In genomic region chr13:76991432-76991795, GRCh38 we compare ENCODE assay signal across 8 cellular contexts. TPM values are rescaled to one million over a fixed set of nuclear protein-coding genes. Genes with fewer than 3 reads are reported as not detected.
DNase-seq lines count a peak whose midpoint lies in the region; ATAC-seq, FAIRE-seq and TF ChIP-seq lines count a peak whose summit lies in the region.

No MANE protein-coding gene starts in this region.

- H3K9me3 ChIP-seq in K562 (replicated peaks; ENCODE audit: control insufficient read depth, insufficient read depth, low read depth, low read length) (no peaks in the 10 kb centered on the region), lower lobe of right lung (no peaks in the 10 kb centered on the region)

- DNase-seq in T-helper 1 cell (peak; percentile 60 to 92 (median 73)), K562 (ENCODE audit: extremely low read depth in 1 of 4, low spot score in 3 of 4) (peak in 1 of 4 experiments; percentile 8), lower lobe of right lung (peak; percentile 60), NCI-H2029 treated with DMSO at 0.1 percent for 48 hours (lab: John Stamatoyannopoulos, UW) (no peak), SW 1271 (lab: John Stamatoyannopoulos, UW) (no peak)
- peak; percentile 70 to 75 for DNase-seq in stimulated activated CD8-positive, alpha-beta memory T cell treated with anti-CD3 and anti-CD28 coated beads, Interleukin-15, amount 100 ng/mL, for 48 hours (ENCODE audit: low read depth in 2 of 2)

- H3K27me3 ChIP-seq in K562 (ENCODE audit: control insufficient read depth in 2 of 2, insufficient read depth in 2 of 2, low read length in 2 of 2), result no peaks in the 10 kb centered on the region
- H3K27me3 ChIP-seq in lower lobe of right lung (ENCODE audit: low read depth), result no peaks in the 10 kb centered on the region

- intact Hi-C loops in K562 (cut with micrococcal nuclease), result loop anchor here (5.0 kb wide), 1 partner anchor 336 kb away; the partner anchor contains the start of gene MYCBP2
- intact Hi-C loops in lower lobe of right lung (cut with DNase I), result no loop called here

- H3K9me1 ChIP-seq in K562 (ENCODE audit: control insufficient read depth, insufficient read depth, low read length), result no peaks in the 10 kb centered on the region

- H3K4me1 ChIP-seq in K562 (replicated peaks in 1 of 2; ENCODE audit: control insufficient read depth in 2 of 2, insufficient read depth in 2 of 2, low read length in 2 of 2) (peaks cover 7 to 8% of the 10 kb centered on the region in 2 experiments; a peak in 4 of 5 replicates), lower lobe of right lung (peaks cover 16% of the 10 kb centered on the region)

- no TSS peak for BruUV-seq in K562 (replicated peaks; lab: Mats Ljungman, UMichigan)

- H3K4me3 ChIP-seq in K562, result peak overlapping the region; percentile 82
- peak overlapping the region; percentile 87 for H3K4me3 ChIP-seq in lower lobe of right lung

- 56% methylated on average over 14 of the region's 15 CpGs for WGBS in K562 (ENCODE audit: insufficient coverage, low coverage, missing lambda C conversion rate)

- TF ChIP-seq RAD21 in K562 (CRISPR knock-in tag; conservative IDR thresholded peaks at IDR 0.05 in 1 of 2, IDR thresholded peaks at IDR 0.05 in 1 of 2), result no peak

- POLR2A ChIA-PET in K562 (lab: Yijun Ruan, JAX), result no interaction called here

- no peaks in the 10 kb centered on the region for H4K20me1 ChIP-seq in K562 (replicated peaks; ENCODE audit: control insufficient read depth, insufficient read depth, low read length)

- no peak for TF ChIP-seq POLR2A in K562 (conservative IDR thresholded peaks at IDR 0.05)

- peak overlapping the region; percentile 76 for H3K27ac ChIP-seq in K562 (ENCODE audit: extremely low read depth, low read depth, low read length)
- H3K27ac ChIP-seq in lower lobe of right lung, result peak overlapping the region; percentile 98

- TF ChIP-seq CTCF in K562 (IDR thresholded peaks at IDR 0.05 in 2 of 3, conservative IDR thresholded peaks at IDR 0.05 in 1 of 3; ENCODE audit: insufficient read depth in 2 of 3, low read depth in 1 of 3, low read length in 3 of 3) (no peak), lower lobe of right lung (IDR thresholded peaks at IDR 0.05) (no peak)

- peak; percentile 75 for ATAC-seq in GM18867 (IDR thresholded peaks at IDR 0.05; ENCODE audit: unreplicated experiment)
- ATAC-seq in HG02943 (IDR thresholded peaks at IDR 0.05; ENCODE audit: low read depth, unreplicated experiment), result peak; percentile 41
- ATAC-seq in K562, result no peak; the same call in 1 of the 3 replicates
- ATAC-seq in lower lobe of right lung, result peak; percentile 48 to 67

- no peak for TF ChIP-seq EP300 in K562 (IDR thresholded peaks at IDR 0.05; ENCODE audit: low read length)

- peaks cover 10% of the 10 kb centered on the region; the same call in 1 of the 3 replicates for H3K36me3 ChIP-seq in K562 (ENCODE audit: control insufficient read depth, insufficient read depth, low read length)
- H3K36me3 ChIP-seq in lower lobe of right lung, result peaks cover 6% of the 10 kb centered on the region

- H3K9ac ChIP-seq in K562 (ENCODE audit: insufficient read depth in 1 of 2, low read depth in 2 of 2, low read length in 2 of 2), result peak overlapping the region; percentile 71 to 95

- H2AFZ ChIP-seq in K562 (ENCODE audit: low read depth, low read length), result peak overlapping the region; percentile 95

- in situ Hi-C loops in K562 (cut with MboI), result no loop called here

- peak overlapping the region; percentile 87 for H3K4me2 ChIP-seq in K562 (ENCODE audit: insufficient read depth, low read length)

- no peak for FAIRE-seq in K562 (lab: Jason Lieb, UNC)

- H3K79me2 ChIP-seq in K562 (ENCODE audit: control insufficient read depth, insufficient read depth, low read length), result peaks cover 19% of the 10 kb centered on the region

- CTCF ChIA-PET in K562 (lab: Yijun Ruan, JAX; ENCODE audit: low intra/inter-chr PET ratio), result no interaction called here

TF ChIP-seq in K562, 482 proteins besides CTCF, POLR2A, EP300 and RAD21 (continues in another document):
- TF ChIP-seq TSHZ1 (CRISPR knock-in tag; IDR thresholded peaks at IDR 0.05), result no peak

RNA-seq across cellular contexts. Expression of gene CLN5, which starts 0.5 kb away (rescaled TPM):
- total RNA-seq in K562 (2011; cell fraction: chromatin; rRNA removed; ENCODE audit: low replicate concordance), result 17.8 and 35.6 TPM in 2 replicates
- 14.3 and 15.1 TPM in 2 replicates for total RNA-seq in K562 (2011; cell fraction: nucleolus; rRNA removed)
- total RNA-seq in K562 (2011; cell fraction: nucleoplasm; rRNA removed), result 29.9 and 45.6 TPM in 2 replicates
- 5.7 and 7.2 TPM in 2 replicates for total RNA-seq in K562 (2014; rRNA removed)
- 7.7 and 8.2 TPM in 2 replicates for total RNA-seq in K562 (2014; rRNA removed; fragmentation: Illumina TruSeq; extraction: Trizol)
- 7.6 and 8.2 TPM in 2 replicates for total RNA-seq in K562 (2015; rRNA removed; fragmentation: Illumina TruSeq; extraction: Trizol)
- total RNA-seq in K562 (2021), result 7.2 and 8.9 TPM in 2 replicates
- 8.2 and 11.5 TPM in 2 replicates for polyA plus RNA-seq in K562 (2011; rRNA removed)
- polyA plus RNA-seq in K562 (2011; cell fraction: cytosol; rRNA removed), result 3.1 and 4.6 TPM in 2 replicates
- polyA plus RNA-seq in K562 (2011; cell fraction: nucleus; rRNA removed), result 20.7 and 23.4 TPM in 2 replicates
- polyA plus RNA-seq in K562 (2012), result 5.7 and 8.7 TPM in 2 replicates
- 4.6 and 5.8 TPM in 2 replicates for polyA plus RNA-seq in K562 (2014; fragmentation: Illumina TruSeq; extraction: Trizol)
- polyA plus RNA-seq in K562 (2014; fragmentation: Nextera tagmentation; extraction: Ambion mirVana), result 1 to 10 TPM; 4.6 to 5.3 TPM
- polyA plus RNA-seq in K562 (2014; rRNA removed), result 6.1 and 8.1 TPM in 2 replicates
- 13.4 and 17.4 TPM in 2 replicates for polyA minus RNA-seq in K562 (2011; rRNA and poly(A)+ RNA removed)
- polyA minus RNA-seq in K562 (2011; cell fraction: cytosol; rRNA and poly(A)+ RNA removed), result 2.5 and 4.7 TPM in 2 replicates
- 20.3 and 33.5 TPM in 2 replicates for polyA minus RNA-seq in K562 (2011; cell fraction: nucleus; rRNA and poly(A)+ RNA removed)
- 38.2 TPM for total RNA-seq in lower lobe of right lung

RNA-seq across cellular contexts. Expression of gene FBXL3, which starts 35.5 kb away (rescaled TPM):
- total RNA-seq in K562 (2011; cell fraction: chromatin; rRNA removed; ENCODE audit: low replicate concordance), result 11.3 and 25.8 TPM in 2 replicates
- 8.0 and 10.4 TPM in 2 replicates for total RNA-seq in K562 (2011; cell fraction: nucleolus; rRNA removed)
- total RNA-seq in K562 (2011; cell fraction: nucleoplasm; rRNA removed), result 11.7 and 20.0 TPM in 2 replicates
- total RNA-seq in K562 (2014; rRNA removed) (14.7 and 16.9 TPM in 2 replicates), K562 (2014; rRNA removed; fragmentation: Illumina TruSeq; extraction: Trizol) (14.8 and 16.7 TPM in 2 replicates), K562 (2015; rRNA removed; fragmentation: Illumina TruSeq; extraction: Trizol) (15.3 and 16.4 TPM in 2 replicates), K562 (2021) (11.2 and 12.6 TPM in 2 replicates), lower lobe of right lung (57.7 TPM)
- polyA plus RNA-seq in K562 (2011; rRNA removed) (10.5 and 13.7 TPM in 2 replicates), K562 (2014; fragmentation: Illumina TruSeq; extraction: Trizol) (9.6 and 11.1 TPM in 2 replicates), K562 (2014; fragmentation: Nextera tagmentation; extraction: Ambion mirVana) (1 to 10 TPM; 3.8 to 4.0 TPM), K562 (2014; rRNA removed) (9.8 and 14.3 TPM in 2 replicates)
- polyA plus RNA-seq in K562 (2011; cell fraction: cytosol; rRNA removed), result 5.5 and 5.7 TPM in 2 replicates
- 6.5 and 7.4 TPM in 2 replicates for polyA plus RNA-seq in K562 (2011; cell fraction: nucleus; rRNA removed)
- 6.2 and 8.0 TPM in 2 replicates for polyA plus RNA-seq in K562 (2012)
- polyA minus RNA-seq in K562 (2011; rRNA and poly(A)+ RNA removed), result 18.1 and 18.4 TPM in 2 replicates
- polyA minus RNA-seq in K562 (2011; cell fraction: cytosol; rRNA and poly(A)+ RNA removed), result 6.2 and 7.2 TPM in 2 replicates
- 10.5 and 15.7 TPM in 2 replicates for polyA minus RNA-seq in K562 (2011; cell fraction: nucleus; rRNA and poly(A)+ RNA removed)

RNA-seq across cellular contexts. Expression of gene ACOD1, which starts 43.1 kb away (rescaled TPM):
- not detected in 2 replicates for total RNA-seq in K562 (2011; cell fraction: chromatin; rRNA removed; ENCODE audit: low replicate concordance)
- not detected in 2 replicates for total RNA-seq in K562 (2011; cell fraction: nucleolus; rRNA removed)
- not detected in 2 replicates for total RNA-seq in K562 (2011; cell fraction: nucleoplasm; rRNA removed)
- not detected in 2 replicates for total RNA-seq in K562 (2014; rRNA removed)
- not detected in 2 replicates for total RNA-seq in K562 (2014; rRNA removed; fragmentation: Illumina TruSeq; extraction: Trizol)
- not detected in 2 replicates for total RNA-seq in K562 (2015; rRNA removed; fragmentation: Illumina TruSeq; extraction: Trizol)
- total RNA-seq in K562 (2021), result not detected in 2 replicates
- polyA plus RNA-seq in K562 (2011; rRNA removed), result not detected in 2 replicates
- not detected in 2 replicates for polyA plus RNA-seq in K562 (2011; cell fraction: cytosol; rRNA removed)
- polyA plus RNA-seq in K562 (2011; cell fraction: nucleus; rRNA removed), result not detected in 2 replicates
- polyA plus RNA-seq in K562 (2012), result not detected in 2 replicates
- polyA plus RNA-seq in K562 (2014; fragmentation: Illumina TruSeq; extraction: Trizol), result not detected in 2 replicates
- not detected for polyA plus RNA-seq in K562 (2014; fragmentation: Nextera tagmentation; extraction: Ambion mirVana)
- polyA plus RNA-seq in K562 (2014; rRNA removed), result not detected in 2 replicates
- polyA minus RNA-seq in K562 (2011; rRNA and poly(A)+ RNA removed), result not detected in 2 replicates
- not detected in 2 replicates for polyA minus RNA-seq in K562 (2011; cell fraction: cytosol; rRNA and poly(A)+ RNA removed)
- polyA minus RNA-seq in K562 (2011; cell fraction: nucleus; rRNA and poly(A)+ RNA removed), result not detected in 2 replicates
- not detected for total RNA-seq in lower lobe of right lung

Comparison
In these comparisons a context has a peak if more than half of its experiments do, and no peak if none do; other contexts are left out.
1. DNase-seq: peak in T-helper 1 cell (5 of 5), lower lobe of right lung (single experiment) and stimulated activated CD8-positive, alpha-beta memory T cell treated with anti-CD3 and anti-CD28 coated beads, Interleukin-15, amount 100 ng/mL, for 48 hours (2 of 2); none in NCI-H2029 treated with DMSO at 0.1 percent for 48 hours (single experiment) and SW 1271 (0 of 2).